8 cellular contexts compared by ENCODE assay signal in the genomic region with DNA sequence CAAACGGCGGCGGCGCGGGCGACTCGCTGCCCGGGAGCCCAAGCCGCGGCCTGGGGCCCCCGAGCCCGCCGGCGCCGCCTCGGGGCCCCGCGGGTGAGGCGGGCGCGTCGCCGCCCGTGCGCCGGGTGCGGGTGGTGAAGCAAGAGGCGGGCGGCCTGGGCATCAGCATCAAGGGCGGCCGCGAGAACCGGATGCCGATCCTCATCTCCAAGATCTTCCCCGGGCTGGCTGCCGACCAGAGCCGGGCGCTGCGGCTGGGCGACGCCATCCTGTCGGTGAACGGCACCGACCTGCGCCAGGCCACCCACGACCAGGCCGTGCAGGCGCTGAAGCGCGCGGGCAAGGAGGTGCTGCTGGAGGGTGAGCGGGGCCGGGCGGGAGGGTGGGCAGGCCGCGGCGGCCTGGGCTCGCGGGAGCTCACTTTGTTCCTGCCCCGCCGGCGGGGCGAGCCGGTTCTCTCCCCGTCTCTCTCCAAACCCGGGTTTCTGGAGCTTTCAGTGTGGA. TPM values are rescaled to one million over a fixed set of nuclear protein-coding genes. Genes with fewer than 3 reads are reported as not detected.
A peak's percentile ranks its signal among the peaks of the same experiment; 100 is the strongest.
DNase-seq lines count a peak whose midpoint lies in the region; ATAC-seq and TF ChIP-seq lines count a peak whose summit lies in the region.

No MANE protein-coding gene starts in this region.

- no peak for TF ChIP-seq CTCF in CD4-positive, alpha-beta T cell (IDR thresholded peaks at IDR 0.05)
- TF ChIP-seq CTCF in colonic mucosa (IDR thresholded peaks at IDR 0.05) (no peak), liver (IDR thresholded peaks at IDR 0.05; ENCODE audit: low read depth, low read length, missing input control) (no peak)

- no peaks in the 10 kb centered on the region for H3K27me3 Mint-ChIP-seq in CD4-positive, alpha-beta T cell

- H3K27ac Mint-ChIP-seq in CD4-positive, alpha-beta T cell = peak overlapping the region; percentile 93

- H3K4me1 ChIP-seq in colonic mucosa = no peaks in the 10 kb centered on the region
- H3K4me1 ChIP-seq in liver (ENCODE audit: control insufficient read depth in 4 of 4, insufficient read depth in 4 of 4, low read length in 3 of 4) = peaks cover 0 to 15% (median 13%) of the 10 kb centered on the region in 4 donors

- no peaks in the 10 kb centered on the region for H3K27me3 ChIP-seq in CD4-positive, alpha-beta T cell (ENCODE audit: control insufficient read depth, insufficient read depth, low read length)
- H3K27me3 ChIP-seq in colonic mucosa (no peaks in the 10 kb centered on the region), liver (ENCODE audit: control insufficient read depth in 4 of 4, insufficient read depth in 4 of 4, low read length in 3 of 4) (no peaks in the 10 kb centered on the region)

- H3K4me1 Mint-ChIP-seq in CD4-positive, alpha-beta T cell (ENCODE audit: low read depth) = peaks cover 50% of the 10 kb centered on the region

- H3K27ac ChIP-seq in CD4-positive, alpha-beta T cell (ENCODE audit: low read depth, low read length) = peak overlapping the region; percentile 46
- H3K27ac ChIP-seq in colonic mucosa = peak overlapping the region; percentile 85
- H3K27ac ChIP-seq in liver (ENCODE audit: low read depth in 1 of 2, low read length in 2 of 2) = peak overlapping the region; percentile 73 to 82

- H3K36me3 Mint-ChIP-seq in CD4-positive, alpha-beta T cell (ENCODE audit: low read depth) = peaks cover 13% of the 10 kb centered on the region

- H3K4me3 Mint-ChIP-seq in CD4-positive, alpha-beta T cell = peak overlapping the region; percentile 93

- no peaks in the 10 kb centered on the region for H3K9me3 ChIP-seq in CD4-positive, alpha-beta T cell (ENCODE audit: control insufficient read depth, low read length)
- no peaks in the 10 kb centered on the region for H3K9me3 ChIP-seq in colonic mucosa
- H3K9me3 ChIP-seq in liver (ENCODE audit: control insufficient read depth in 4 of 4, low read length in 3 of 4) = no peaks in the 10 kb centered on the region

- CTCF ChIA-PET in CD4-positive, alpha-beta T cell (lab: Charles Lee) = interaction anchor here (1.0 to 1.3 kb wide), 2 partner anchors 11 to 33 kb away, joined by 3 read pairs; no protein-coding TSS in a partner anchor

- no peak for TF ChIP-seq RAD21 in liver (IDR thresholded peaks at IDR 0.05)

- under 1% methylated on average over 66 of the region's 66 CpGs for whole genome bisulfite sequencing in liver

- intact Hi-C loops in CD4-positive, alpha-beta T cell (cut with DNase I, micrococcal nuclease) = loop anchor here (1.0 to 10.0 kb wide), 3 partner anchors 56 to 953 kb away; partner anchors contain the start of genes ESRP2 (in 1 of the 2) and NFAT5 (in 1 of the 2)
- intact Hi-C loops in colonic mucosa (cut with DNase I) = no loop called here

- peak overlapping the region; percentile 72 for H3K4me3 ChIP-seq in colonic mucosa
- peak overlapping the region; percentile 22 to 96 (median 74) for H3K4me3 ChIP-seq in liver (ENCODE audit: low read depth in 1 of 3, low read length in 3 of 3)

- peak in 8 of 10 experiments; percentile 16 to 47 (median 26) for DNase-seq in CD4-positive, alpha-beta T cell
- DNase-seq in HK-2 (ENCODE audit: unreplicated experiment) (peak; percentile 66), colonic mucosa (peak; percentile 56), T1000 (lab: John Stamatoyannopoulos, UW) (no peak)
- peak; percentile 10 for DNase-seq in activated CD4-positive, alpha-beta T cell treated with anti-CD3 and anti-CD28 coated beads for 1 hour
- peak; percentile 8 to 20 (median 13) for DNase-seq in stimulated activated CD4-positive, alpha-beta T cell treated with anti-CD3 and anti-CD28 coated beads, TNF-alpha, amount 100 ng/mL, for 4 hours (ENCODE audit: low read depth in 3 of 3)

- no peaks in the 10 kb centered on the region for H3K9me3 Mint-ChIP-seq in CD4-positive, alpha-beta T cell

- H3K36me3 ChIP-seq in colonic mucosa = no peaks in the 10 kb centered on the region
- H3K36me3 ChIP-seq in liver (ENCODE audit: control insufficient read depth in 4 of 4, insufficient read depth in 3 of 4, low read depth in 1 of 4, low read length in 3 of 4) = no peaks in the 10 kb centered on the region

- POLR2A ChIA-PET in CD4-positive, alpha-beta T cell (lab: Charles Lee) = interaction anchor here (1.0 to 3.2 kb wide), 9 partner anchors 17 to 153 kb away, joined by 3 to 20 read pairs (median 7); partner anchors contain the start of genes CHTF8, PDF and UTP4

- ATAC-seq in CD4-positive, alpha-beta T cell (ENCODE audit: poor library complexity) = peak; percentile 25
- peak; percentile 34 for ATAC-seq in GM19397 (IDR thresholded peaks at IDR 0.05; ENCODE audit: unreplicated experiment)

- peak overlapping the region; percentile 84 to 95 for H3K9ac ChIP-seq in colonic mucosa (ENCODE audit: low read depth in 2 of 2, low read length in 2 of 2)
- H3K9ac ChIP-seq in liver (ENCODE audit: low read depth in 1 of 2, low read length in 2 of 2) = peak overlapping the region in 1 of 2 donors; percentile 42

TF ChIP-seq in liver, 16 proteins besides CTCF, POLR2A, EP300 and RAD21:
- TF ChIP-seq EGR1 (IDR thresholded peaks at IDR 0.05; ENCODE audit: low read depth in 2 of 2) (no peak), JUND (IDR thresholded peaks at IDR 0.05) (no peak), GABPA (IDR thresholded peaks at IDR 0.05 in 1 of 2, conservative IDR thresholded peaks at IDR 0.05 in 1 of 2) (no peak), FOXA2 (IDR thresholded peaks at IDR 0.05) (no peak), FOXA1 (IDR thresholded peaks at IDR 0.05) (no peak)
- TF ChIP-seq, protein P1, sequence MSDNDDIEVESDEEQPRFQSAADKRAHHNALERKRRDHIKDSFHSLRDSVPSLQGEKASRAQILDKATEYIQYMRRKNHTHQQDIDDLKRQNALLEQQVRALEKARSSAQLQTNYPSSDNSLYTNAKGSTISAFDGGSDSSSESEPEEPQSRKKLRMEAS (IDR thresholded peaks at IDR 0.05) = no peak
- TF ChIP-seq, protein P2, sequence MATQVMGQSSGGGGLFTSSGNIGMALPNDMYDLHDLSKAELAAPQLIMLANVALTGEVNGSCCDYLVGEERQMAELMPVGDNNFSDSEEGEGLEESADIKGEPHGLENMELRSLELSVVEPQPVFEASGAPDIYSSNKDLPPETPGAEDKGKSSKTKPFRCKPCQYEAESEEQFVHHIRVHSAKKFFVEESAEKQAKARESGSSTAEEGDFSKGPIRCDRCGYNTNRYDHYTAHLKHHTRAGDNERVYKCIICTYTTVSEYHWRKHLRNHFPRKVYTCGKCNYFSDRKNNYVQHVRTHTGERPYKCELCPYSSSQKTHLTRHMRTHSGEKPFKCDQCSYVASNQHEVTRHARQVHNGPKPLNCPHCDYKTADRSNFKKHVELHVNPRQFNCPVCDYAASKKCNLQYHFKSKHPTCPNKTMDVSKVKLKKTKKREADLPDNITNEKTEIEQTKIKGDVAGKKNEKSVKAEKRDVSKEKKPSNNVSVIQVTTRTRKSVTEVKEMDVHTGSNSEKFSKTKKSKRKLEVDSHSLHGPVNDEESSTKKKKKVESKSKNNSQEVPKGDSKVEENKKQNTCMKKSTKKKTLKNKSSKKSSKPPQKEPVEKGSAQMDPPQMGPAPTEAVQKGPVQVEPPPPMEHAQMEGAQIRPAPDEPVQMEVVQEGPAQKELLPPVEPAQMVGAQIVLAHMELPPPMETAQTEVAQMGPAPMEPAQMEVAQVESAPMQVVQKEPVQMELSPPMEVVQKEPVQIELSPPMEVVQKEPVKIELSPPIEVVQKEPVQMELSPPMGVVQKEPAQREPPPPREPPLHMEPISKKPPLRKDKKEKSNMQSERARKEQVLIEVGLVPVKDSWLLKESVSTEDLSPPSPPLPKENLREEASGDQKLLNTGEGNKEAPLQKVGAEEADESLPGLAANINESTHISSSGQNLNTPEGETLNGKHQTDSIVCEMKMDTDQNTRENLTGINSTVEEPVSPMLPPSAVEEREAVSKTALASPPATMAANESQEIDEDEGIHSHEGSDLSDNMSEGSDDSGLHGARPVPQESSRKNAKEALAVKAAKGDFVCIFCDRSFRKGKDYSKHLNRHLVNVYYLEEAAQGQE (IDR thresholded peaks at IDR 0.05) = no peak
- TF ChIP-seq, protein P3, sequence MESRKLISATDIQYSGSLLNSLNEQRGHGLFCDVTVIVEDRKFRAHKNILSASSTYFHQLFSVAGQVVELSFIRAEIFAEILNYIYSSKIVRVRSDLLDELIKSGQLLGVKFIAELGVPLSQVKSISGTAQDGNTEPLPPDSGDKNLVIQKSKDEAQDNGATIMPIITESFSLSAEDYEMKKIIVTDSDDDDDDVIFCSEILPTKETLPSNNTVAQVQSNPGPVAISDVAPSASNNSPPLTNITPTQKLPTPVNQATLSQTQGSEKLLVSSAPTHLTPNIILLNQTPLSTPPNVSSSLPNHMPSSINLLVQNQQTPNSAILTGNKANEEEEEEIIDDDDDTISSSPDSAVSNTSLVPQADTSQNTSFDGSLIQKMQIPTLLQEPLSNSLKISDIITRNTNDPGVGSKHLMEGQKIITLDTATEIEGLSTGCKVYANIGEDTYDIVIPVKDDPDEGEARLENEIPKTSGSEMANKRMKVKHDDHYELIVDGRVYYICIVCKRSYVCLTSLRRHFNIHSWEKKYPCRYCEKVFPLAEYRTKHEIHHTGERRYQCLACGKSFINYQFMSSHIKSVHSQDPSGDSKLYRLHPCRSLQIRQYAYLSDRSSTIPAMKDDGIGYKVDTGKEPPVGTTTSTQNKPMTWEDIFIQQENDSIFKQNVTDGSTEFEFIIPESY (IDR thresholded peaks at IDR 0.05) = no peak

RNA-seq across cellular contexts. Expression of gene SNTB2, which starts 0.5 kb away (rescaled TPM):
- total RNA-seq in CD4-positive, alpha-beta T cell = 10 to 100 TPM; 10.1 to 11.4 TPM
- total RNA-seq in colonic mucosa (10 to 100 TPM; 34.5 to 34.8 TPM), liver (1 to 10 TPM; 5.6 to 7.8 TPM)
- 1 to 10 TPM; 2.1 to 2.6 TPM for polyA plus RNA-seq in liver

RNA-seq across cellular contexts. Expression of gene UTP4, which starts 55.0 kb away (rescaled TPM):
- total RNA-seq in CD4-positive, alpha-beta T cell = 10 to 100 TPM; 40.1 to 40.3 TPM
- 10 to 100 TPM; 19.2 to 32.9 TPM for total RNA-seq in colonic mucosa
- total RNA-seq in liver = 10 to 100 TPM; 11.3 to 13.8 TPM
- 10 to 100 TPM; 11.9 to 12.9 TPM for polyA plus RNA-seq in liver

RNA-seq across cellular contexts. Expression of gene CHTF8, which starts 55.1 kb away (rescaled TPM):
- 10 to 100 TPM; 25.8 to 28.5 TPM for total RNA-seq in CD4-positive, alpha-beta T cell
- total RNA-seq in colonic mucosa (100 to 1,000 TPM in 1 of 2 donors, 10 to 100 TPM in 1; 82.9 to 143 TPM), liver (10 to 100 TPM; 52.0 to 56.9 TPM)
- polyA plus RNA-seq in liver = 10 to 100 TPM; 15.2 to 51.1 TPM
